ENCODE assay signal across 1 cellular context in the genomic region with DNA sequence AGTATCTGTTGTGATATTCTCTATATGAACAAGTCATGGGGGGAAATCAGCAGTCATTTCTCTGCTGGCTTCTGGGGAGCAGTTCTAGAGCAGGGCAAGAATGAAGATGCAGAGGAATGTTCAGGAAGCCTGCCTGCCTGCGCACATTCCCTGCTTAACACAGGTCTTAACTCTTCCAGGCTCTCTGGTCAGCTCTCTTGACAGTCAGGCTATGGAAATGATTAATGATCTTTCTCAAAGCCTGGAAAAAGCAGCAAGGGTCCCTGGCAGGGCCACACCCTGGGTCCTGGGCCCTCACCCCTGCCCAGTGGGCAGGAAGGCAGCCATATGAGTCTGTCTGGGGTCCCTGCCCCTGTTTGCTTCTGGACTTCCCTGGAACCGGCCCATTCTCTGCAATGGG.
TF ChIP-seq lines count a peak whose summit lies in the region.

No MANE protein-coding gene starts in this region.

TF ChIP-seq in WTC11, 78 proteins besides CTCF, POLR2A, EP300 and RAD21 (continued from another document):
- TF ChIP-seq, protein P1, sequence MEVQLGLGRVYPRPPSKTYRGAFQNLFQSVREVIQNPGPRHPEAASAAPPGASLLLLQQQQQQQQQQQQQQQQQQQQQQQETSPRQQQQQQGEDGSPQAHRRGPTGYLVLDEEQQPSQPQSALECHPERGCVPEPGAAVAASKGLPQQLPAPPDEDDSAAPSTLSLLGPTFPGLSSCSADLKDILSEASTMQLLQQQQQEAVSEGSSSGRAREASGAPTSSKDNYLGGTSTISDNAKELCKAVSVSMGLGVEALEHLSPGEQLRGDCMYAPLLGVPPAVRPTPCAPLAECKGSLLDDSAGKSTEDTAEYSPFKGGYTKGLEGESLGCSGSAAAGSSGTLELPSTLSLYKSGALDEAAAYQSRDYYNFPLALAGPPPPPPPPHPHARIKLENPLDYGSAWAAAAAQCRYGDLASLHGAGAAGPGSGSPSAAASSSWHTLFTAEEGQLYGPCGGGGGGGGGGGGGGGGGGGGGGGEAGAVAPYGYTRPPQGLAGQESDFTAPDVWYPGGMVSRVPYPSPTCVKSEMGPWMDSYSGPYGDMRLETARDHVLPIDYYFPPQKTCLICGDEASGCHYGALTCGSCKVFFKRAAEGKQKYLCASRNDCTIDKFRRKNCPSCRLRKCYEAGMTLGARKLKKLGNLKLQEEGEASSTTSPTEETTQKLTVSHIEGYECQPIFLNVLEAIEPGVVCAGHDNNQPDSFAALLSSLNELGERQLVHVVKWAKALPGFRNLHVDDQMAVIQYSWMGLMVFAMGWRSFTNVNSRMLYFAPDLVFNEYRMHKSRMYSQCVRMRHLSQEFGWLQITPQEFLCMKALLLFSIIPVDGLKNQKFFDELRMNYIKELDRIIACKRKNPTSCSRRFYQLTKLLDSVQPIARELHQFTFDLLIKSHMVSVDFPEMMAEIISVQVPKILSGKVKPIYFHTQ (CRISPR knock-in tag; IDR thresholded peaks at IDR 0.05), result no peak
- TF ChIP-seq FOXP1 (CRISPR knock-in tag; IDR thresholded peaks at IDR 0.05; ENCODE audit: borderline replicate concordance) (no peak), MXD4 (CRISPR knock-in tag; IDR thresholded peaks at IDR 0.05; ENCODE audit: borderline replicate concordance) (no peak), ESRRA (CRISPR knock-in tag; IDR thresholded peaks at IDR 0.05; ENCODE audit: borderline replicate concordance) (no peak), NFATC4 (CRISPR knock-in tag; IDR thresholded peaks at IDR 0.05) (no peak), PRRX2 (CRISPR knock-in tag; IDR thresholded peaks at IDR 0.05) (no peak), ZNF396 (CRISPR knock-in tag; IDR thresholded peaks at IDR 0.05; ENCODE audit: borderline replicate concordance) (no peak), JUN (CRISPR knock-in tag; IDR thresholded peaks at IDR 0.05) (no peak)
- TF ChIP-seq, protein P2, sequence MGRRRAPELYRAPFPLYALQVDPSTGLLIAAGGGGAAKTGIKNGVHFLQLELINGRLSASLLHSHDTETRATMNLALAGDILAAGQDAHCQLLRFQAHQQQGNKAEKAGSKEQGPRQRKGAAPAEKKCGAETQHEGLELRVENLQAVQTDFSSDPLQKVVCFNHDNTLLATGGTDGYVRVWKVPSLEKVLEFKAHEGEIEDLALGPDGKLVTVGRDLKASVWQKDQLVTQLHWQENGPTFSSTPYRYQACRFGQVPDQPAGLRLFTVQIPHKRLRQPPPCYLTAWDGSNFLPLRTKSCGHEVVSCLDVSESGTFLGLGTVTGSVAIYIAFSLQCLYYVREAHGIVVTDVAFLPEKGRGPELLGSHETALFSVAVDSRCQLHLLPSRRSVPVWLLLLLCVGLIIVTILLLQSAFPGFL (CRISPR knock-in tag; IDR thresholded peaks at IDR 0.05; ENCODE audit: borderline replicate concordance), result no peak
- TF ChIP-seq, protein P3, sequence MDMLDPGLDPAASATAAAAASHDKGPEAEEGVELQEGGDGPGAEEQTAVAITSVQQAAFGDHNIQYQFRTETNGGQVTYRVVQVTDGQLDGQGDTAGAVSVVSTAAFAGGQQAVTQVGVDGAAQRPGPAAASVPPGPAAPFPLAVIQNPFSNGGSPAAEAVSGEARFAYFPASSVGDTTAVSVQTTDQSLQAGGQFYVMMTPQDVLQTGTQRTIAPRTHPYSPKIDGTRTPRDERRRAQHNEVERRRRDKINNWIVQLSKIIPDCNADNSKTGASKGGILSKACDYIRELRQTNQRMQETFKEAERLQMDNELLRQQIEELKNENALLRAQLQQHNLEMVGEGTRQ (CRISPR knock-in tag; IDR thresholded peaks at IDR 0.05), result no peak
- TF ChIP-seq, protein P4, sequence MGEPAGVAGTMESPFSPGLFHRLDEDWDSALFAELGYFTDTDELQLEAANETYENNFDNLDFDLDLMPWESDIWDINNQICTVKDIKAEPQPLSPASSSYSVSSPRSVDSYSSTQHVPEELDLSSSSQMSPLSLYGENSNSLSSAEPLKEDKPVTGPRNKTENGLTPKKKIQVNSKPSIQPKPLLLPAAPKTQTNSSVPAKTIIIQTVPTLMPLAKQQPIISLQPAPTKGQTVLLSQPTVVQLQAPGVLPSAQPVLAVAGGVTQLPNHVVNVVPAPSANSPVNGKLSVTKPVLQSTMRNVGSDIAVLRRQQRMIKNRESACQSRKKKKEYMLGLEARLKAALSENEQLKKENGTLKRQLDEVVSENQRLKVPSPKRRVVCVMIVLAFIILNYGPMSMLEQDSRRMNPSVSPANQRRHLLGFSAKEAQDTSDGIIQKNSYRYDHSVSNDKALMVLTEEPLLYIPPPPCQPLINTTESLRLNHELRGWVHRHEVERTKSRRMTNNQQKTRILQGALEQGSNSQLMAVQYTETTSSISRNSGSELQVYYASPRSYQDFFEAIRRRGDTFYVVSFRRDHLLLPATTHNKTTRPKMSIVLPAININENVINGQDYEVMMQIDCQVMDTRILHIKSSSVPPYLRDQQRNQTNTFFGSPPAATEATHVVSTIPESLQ (CRISPR knock-in tag; IDR thresholded peaks at IDR 0.05), result no peak
